ENCODE assay signal across 1 cellular context in the genomic region with DNA sequence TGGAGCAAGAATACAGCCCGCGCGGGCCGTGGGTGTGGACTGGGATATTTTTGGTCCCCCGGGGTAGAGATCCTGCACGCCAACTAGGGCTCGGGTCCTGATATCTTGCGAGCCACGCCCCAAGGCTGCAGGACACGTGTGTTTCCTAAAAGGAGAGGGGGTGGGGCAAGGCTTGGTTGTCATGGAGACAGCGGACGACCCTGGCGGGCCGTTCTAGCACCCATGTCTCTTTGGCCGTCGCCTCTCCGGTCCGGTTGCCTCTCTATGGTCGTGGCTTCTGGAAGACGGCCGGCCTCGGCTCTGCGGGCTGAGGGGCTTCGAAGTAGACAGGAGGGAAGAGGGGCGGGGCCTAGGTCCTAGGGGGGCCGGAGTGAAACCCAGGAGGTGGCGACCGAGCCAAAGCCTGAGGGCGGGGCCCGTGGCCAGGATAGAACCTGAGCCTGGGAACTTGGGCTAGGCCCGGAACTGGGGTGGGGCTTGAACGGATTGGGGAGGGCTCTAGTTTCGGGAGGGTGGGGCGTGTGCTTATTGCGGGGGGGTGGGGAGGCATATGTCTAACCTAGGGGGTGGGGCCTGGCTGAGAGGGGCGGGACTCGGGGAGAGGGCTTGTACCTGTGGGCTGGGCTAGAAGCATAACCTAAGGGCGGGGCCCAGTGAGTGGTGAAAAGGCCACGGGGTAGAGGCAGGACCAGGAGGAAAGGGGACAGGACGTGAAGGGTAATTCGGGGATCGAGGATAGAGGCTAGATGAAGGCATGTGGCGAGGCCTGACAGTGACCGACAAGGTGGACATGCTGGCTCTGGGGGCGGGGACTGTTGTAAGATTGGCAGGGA.
TF ChIP-seq lines count a peak whose summit lies in the region.

No MANE protein-coding gene starts in this region.

TF ChIP-seq in HepG2, 621 proteins besides CTCF, POLR2A, EP300 and RAD21 (continued from another document and continues in another):
- TF ChIP-seq, protein P1, sequence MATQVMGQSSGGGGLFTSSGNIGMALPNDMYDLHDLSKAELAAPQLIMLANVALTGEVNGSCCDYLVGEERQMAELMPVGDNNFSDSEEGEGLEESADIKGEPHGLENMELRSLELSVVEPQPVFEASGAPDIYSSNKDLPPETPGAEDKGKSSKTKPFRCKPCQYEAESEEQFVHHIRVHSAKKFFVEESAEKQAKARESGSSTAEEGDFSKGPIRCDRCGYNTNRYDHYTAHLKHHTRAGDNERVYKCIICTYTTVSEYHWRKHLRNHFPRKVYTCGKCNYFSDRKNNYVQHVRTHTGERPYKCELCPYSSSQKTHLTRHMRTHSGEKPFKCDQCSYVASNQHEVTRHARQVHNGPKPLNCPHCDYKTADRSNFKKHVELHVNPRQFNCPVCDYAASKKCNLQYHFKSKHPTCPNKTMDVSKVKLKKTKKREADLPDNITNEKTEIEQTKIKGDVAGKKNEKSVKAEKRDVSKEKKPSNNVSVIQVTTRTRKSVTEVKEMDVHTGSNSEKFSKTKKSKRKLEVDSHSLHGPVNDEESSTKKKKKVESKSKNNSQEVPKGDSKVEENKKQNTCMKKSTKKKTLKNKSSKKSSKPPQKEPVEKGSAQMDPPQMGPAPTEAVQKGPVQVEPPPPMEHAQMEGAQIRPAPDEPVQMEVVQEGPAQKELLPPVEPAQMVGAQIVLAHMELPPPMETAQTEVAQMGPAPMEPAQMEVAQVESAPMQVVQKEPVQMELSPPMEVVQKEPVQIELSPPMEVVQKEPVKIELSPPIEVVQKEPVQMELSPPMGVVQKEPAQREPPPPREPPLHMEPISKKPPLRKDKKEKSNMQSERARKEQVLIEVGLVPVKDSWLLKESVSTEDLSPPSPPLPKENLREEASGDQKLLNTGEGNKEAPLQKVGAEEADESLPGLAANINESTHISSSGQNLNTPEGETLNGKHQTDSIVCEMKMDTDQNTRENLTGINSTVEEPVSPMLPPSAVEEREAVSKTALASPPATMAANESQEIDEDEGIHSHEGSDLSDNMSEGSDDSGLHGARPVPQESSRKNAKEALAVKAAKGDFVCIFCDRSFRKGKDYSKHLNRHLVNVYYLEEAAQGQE (IDR thresholded peaks at IDR 0.05; ENCODE audit: borderline replicate concordance in 1 of 2, low read depth in 1 of 2, low read length in 2 of 2) = no peak
- no peak for TF ChIP-seq SP1 (IDR thresholded peaks at IDR 0.05)
- no peak; the same call in 1 of the 2 replicates for TF ChIP-seq SP1 (CRISPR knock-in tag; IDR thresholded peaks at IDR 0.05)
- TF ChIP-seq, protein P2, sequence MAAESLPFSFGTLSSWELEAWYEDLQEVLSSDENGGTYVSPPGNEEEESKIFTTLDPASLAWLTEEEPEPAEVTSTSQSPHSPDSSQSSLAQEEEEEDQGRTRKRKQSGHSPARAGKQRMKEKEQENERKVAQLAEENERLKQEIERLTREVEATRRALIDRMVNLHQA (CRISPR knock-in tag; IDR thresholded peaks at IDR 0.05) = no peak
- TF ChIP-seq, protein P3, sequence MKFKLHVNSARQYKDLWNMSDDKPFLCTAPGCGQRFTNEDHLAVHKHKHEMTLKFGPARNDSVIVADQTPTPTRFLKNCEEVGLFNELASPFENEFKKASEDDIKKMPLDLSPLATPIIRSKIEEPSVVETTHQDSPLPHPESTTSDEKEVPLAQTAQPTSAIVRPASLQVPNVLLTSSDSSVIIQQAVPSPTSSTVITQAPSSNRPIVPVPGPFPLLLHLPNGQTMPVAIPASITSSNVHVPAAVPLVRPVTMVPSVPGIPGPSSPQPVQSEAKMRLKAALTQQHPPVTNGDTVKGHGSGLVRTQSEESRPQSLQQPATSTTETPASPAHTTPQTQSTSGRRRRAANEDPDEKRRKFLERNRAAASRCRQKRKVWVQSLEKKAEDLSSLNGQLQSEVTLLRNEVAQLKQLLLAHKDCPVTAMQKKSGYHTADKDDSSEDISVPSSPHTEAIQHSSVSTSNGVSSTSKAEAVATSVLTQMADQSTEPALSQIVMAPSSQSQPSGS (CRISPR knock-in tag; IDR thresholded peaks at IDR 0.05) = no peak
- TF ChIP-seq ZNF382 (CRISPR knock-in tag; IDR thresholded peaks at IDR 0.05; ENCODE audit: borderline replicate concordance) = no peak
- no peak; the same call in 1 of the 2 replicates for TF ChIP-seq KDM3A (CRISPR knock-in tag; IDR thresholded peaks at IDR 0.05; ENCODE audit: low read depth)
- TF ChIP-seq HNRNPH1 (optimal IDR thresholded peaks at IDR 0.05; ENCODE audit: low read depth, low read length) = no peak
- TF ChIP-seq ZFX (CRISPR knock-in tag; IDR thresholded peaks at IDR 0.05; ENCODE audit: low read depth) = peak; percentile 77
- no peak for TF ChIP-seq JUNB (CRISPR knock-in tag; IDR thresholded peaks at IDR 0.05; ENCODE audit: borderline replicate concordance)
- TF ChIP-seq ZNF230 (CRISPR knock-in tag; IDR thresholded peaks at IDR 0.05) = 0 out of 2 replicates have a peak, but pooled peaks have one; percentile 23
- TF ChIP-seq ZNF205 (CRISPR knock-in tag; IDR thresholded peaks at IDR 0.05) = no peak
- no peak for TF ChIP-seq PREB (CRISPR knock-in tag; IDR thresholded peaks at IDR 0.05)
- TF ChIP-seq U2AF2 (IDR thresholded peaks at IDR 0.05; ENCODE audit: low read depth, low read length) = no peak
- TF ChIP-seq, protein P4, sequence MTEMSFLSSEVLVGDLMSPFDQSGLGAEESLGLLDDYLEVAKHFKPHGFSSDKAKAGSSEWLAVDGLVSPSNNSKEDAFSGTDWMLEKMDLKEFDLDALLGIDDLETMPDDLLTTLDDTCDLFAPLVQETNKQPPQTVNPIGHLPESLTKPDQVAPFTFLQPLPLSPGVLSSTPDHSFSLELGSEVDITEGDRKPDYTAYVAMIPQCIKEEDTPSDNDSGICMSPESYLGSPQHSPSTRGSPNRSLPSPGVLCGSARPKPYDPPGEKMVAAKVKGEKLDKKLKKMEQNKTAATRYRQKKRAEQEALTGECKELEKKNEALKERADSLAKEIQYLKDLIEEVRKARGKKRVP (CRISPR knock-in tag; IDR thresholded peaks at IDR 0.05) = no peak
- no peak for TF ChIP-seq ZBTB42 (CRISPR knock-in tag; IDR thresholded peaks at IDR 0.05)
- TF ChIP-seq BCLAF1 (IDR thresholded peaks at IDR 0.05) = no peak
- no peak for TF ChIP-seq ZBTB44 (CRISPR knock-in tag; IDR thresholded peaks at IDR 0.05)
- peak; percentile 80 for TF ChIP-seq RFX1 (IDR thresholded peaks at IDR 0.05)
- TF ChIP-seq, protein P5, sequence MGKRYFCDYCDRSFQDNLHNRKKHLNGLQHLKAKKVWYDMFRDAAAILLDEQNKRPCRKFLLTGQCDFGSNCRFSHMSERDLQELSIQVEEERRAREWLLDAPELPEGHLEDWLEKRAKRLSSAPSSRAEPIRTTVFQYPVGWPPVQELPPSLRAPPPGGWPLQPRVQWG (CRISPR knock-in tag; IDR thresholded peaks at IDR 0.05; ENCODE audit: borderline replicate concordance, low read depth) = no peak
- no peak for TF ChIP-seq ZNF33B (CRISPR knock-in tag; IDR thresholded peaks at IDR 0.05)
- TF ChIP-seq, protein P6, sequence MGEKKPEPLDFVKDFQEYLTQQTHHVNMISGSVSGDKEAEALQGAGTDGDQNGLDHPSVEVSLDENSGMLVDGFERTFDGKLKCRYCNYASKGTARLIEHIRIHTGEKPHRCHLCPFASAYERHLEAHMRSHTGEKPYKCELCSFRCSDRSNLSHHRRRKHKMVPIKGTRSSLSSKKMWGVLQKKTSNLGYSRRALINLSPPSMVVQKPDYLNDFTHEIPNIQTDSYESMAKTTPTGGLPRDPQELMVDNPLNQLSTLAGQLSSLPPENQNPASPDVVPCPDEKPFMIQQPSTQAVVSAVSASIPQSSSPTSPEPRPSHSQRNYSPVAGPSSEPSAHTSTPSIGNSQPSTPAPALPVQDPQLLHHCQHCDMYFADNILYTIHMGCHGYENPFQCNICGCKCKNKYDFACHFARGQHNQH (CRISPR knock-in tag; IDR thresholded peaks at IDR 0.05) = peak; percentile 27; the same call in 1 of the 2 replicates
- TF ChIP-seq ZNF674 (CRISPR knock-in tag; IDR thresholded peaks at IDR 0.05; ENCODE audit: low read depth) = no peak
- peak; percentile 5; the same call in 1 of the 2 replicates for TF ChIP-seq ZNF710 (CRISPR knock-in tag; IDR thresholded peaks at IDR 0.05; ENCODE audit: borderline replicate concordance)
- no peak for TF ChIP-seq RARG (CRISPR knock-in tag; IDR thresholded peaks at IDR 0.05; ENCODE audit: low read depth)
- peak; percentile 49 for TF ChIP-seq TAF15 (IDR thresholded peaks at IDR 0.05; ENCODE audit: low read depth, low read length, poor library complexity, severe bottlenecking)
- TF ChIP-seq ESRRA (CRISPR knock-in tag; IDR thresholded peaks at IDR 0.05; ENCODE audit: low read depth) = no peak
- TF ChIP-seq KLF11 (CRISPR knock-in tag; IDR thresholded peaks at IDR 0.05) = no peak; the same call in 1 of the 2 replicates
- no peak; the same call in 1 of the 2 replicates for TF ChIP-seq HOXA3 (CRISPR knock-in tag; IDR thresholded peaks at IDR 0.05)
- TF ChIP-seq PAX8 (CRISPR knock-in tag; IDR thresholded peaks at IDR 0.05; ENCODE audit: borderline replicate concordance) = no peak
- 0 out of 2 replicates have a peak, but pooled peaks have one; percentile 18 for TF ChIP-seq SRF (IDR thresholded peaks at IDR 0.05; ENCODE audit: low read depth, low read length)
- TF ChIP-seq ZNF44 (CRISPR knock-in tag; IDR thresholded peaks at IDR 0.05) = no peak
- no peak for TF ChIP-seq HOXD1 (CRISPR knock-in tag; IDR thresholded peaks at IDR 0.05)
- no peak for TF ChIP-seq ZFP1 (CRISPR knock-in tag; IDR thresholded peaks at IDR 0.05)
- no peak for TF ChIP-seq CEBPB (IDR thresholded peaks at IDR 0.05; ENCODE audit: borderline replicate concordance, low read depth, low read length)
